13 cellular contexts compared by ENCODE assay signal in genomic region chr10:112804036-112804435, GRCh38.
DNase-seq lines count a peak whose midpoint lies in the region; ATAC-seq and TF ChIP-seq lines count a peak whose summit lies in the region.
"Had no signal": no experiment of that assay in that cellular context is flagged by ENCODE, and none has a peak within 500 bp of the region (broad histone marks: within the 10 kb centered on the region; RNA-seq: fewer than 3 reads in every experiment).

No MANE protein-coding gene starts in this region.

- ATAC-seq in WTC11 (peak; percentile 43), HG03565 (IDR thresholded peaks at IDR 0.05; ENCODE audit: unreplicated experiment) (no peak)

- no peaks in the 10 kb centered on the region for H3K9me3 Mint-ChIP-seq in Caco-2 (ENCODE audit: unreplicated experiment)
- H3K9me3 Mint-ChIP-seq in WTC11, result peaks cover 7% of the 10 kb centered on the region

- H4K91ac ChIP-seq in mesenchymal stem cell (ENCODE audit: low read length), result no peak overlapping the region

- no peaks in the 10 kb centered on the region for H4K20me1 ChIP-seq in osteoblast (ENCODE audit: insufficient read depth, low read length)

- intact Hi-C loops in Caco-2 (cut with micrococcal nuclease; ENCODE audit: unreplicated experiment), result no loop called here

- H3K27me3 ChIP-seq in Caco-2 (replicated peaks; ENCODE audit: control insufficient read depth, insufficient read depth, low read length) (no peaks in the 10 kb centered on the region), mesenchymal stem cell (ENCODE audit: control insufficient read depth in 1 of 2, insufficient read depth in 1 of 2, low read length in 2 of 2) (no peaks in the 10 kb centered on the region), osteoblast (ENCODE audit: insufficient read depth, low read length) (no peaks in the 10 kb centered on the region)
- H3K27me3 ChIP-seq: BE2C, right atrium auricular region had no signal

- peak overlapping the region; percentile 69 for H4K8ac ChIP-seq in mesenchymal stem cell (ENCODE audit: low read length)

- no peak overlapping the region for H2BK120ac ChIP-seq in mesenchymal stem cell (ENCODE audit: low read depth, low read length)

- POLR2A ChIA-PET in Caco-2 (lab: Charles Lee) (no interaction called here), WTC11 (lab: Charles Lee) (interaction anchor here (0.9 kb wide), 1 partner anchor 9 kb away, joined by 3 read pairs; no protein-coding TSS in a partner anchor)

- H3K9me3 ChIP-seq in Caco-2 (no peaks in the 10 kb centered on the region), mesenchymal stem cell (ENCODE audit: control insufficient read depth, low read length) (no peaks in the 10 kb centered on the region), osteoblast (ENCODE audit: low read depth, low read length) (no peaks in the 10 kb centered on the region)
- H3K9me3 ChIP-seq: BE2C, right atrium auricular region had no signal

- no peak overlapping the region for H3K27ac ChIP-seq in mesenchymal stem cell (ENCODE audit: low read length, poor library complexity, severe bottlenecking)
- H3K27ac ChIP-seq in osteoblast (ENCODE audit: low read depth, low read length), result no peak overlapping the region
- H3K27ac ChIP-seq: right atrium auricular region had no signal

- H3K79me1 ChIP-seq in mesenchymal stem cell (replicated peaks; ENCODE audit: low read length, poor library complexity, severe bottlenecking), result no peaks in the 10 kb centered on the region

- H3K18ac ChIP-seq in mesenchymal stem cell (ENCODE audit: low read depth in 1 of 2, low read length in 2 of 2), result no peak overlapping the region

- H2BK12ac ChIP-seq in mesenchymal stem cell (ENCODE audit: low read length in 2 of 2), result no peak overlapping the region

- BruUV-seq in Caco-2 (replicated peaks; lab: Mats Ljungman, UMichigan), result no TSS peak

- H3K9ac ChIP-seq in mesenchymal stem cell (ENCODE audit: low read length), result no peak overlapping the region

- no peak overlapping the region for H3K23ac ChIP-seq in mesenchymal stem cell (ENCODE audit: low read length in 2 of 2)

- CTCF ChIA-PET in Caco-2 (lab: Charles Lee) (interaction anchor here (0.7 kb wide), 1 partner anchor 10 kb away, joined by 3 read pairs; no protein-coding TSS in a partner anchor), WTC11 (lab: Charles Lee) (interaction anchor here (0.7 kb wide), 1 partner anchor 177 kb away, joined by 6 read pairs; no protein-coding TSS in a partner anchor)

- no peak overlapping the region for H3K4me3 ChIP-seq in Caco-2 (ENCODE audit: low read depth, low read length)
- H3K4me3 ChIP-seq in mesenchymal stem cell (ENCODE audit: insufficient read depth in 1 of 2, low read depth in 1 of 2, low read length in 2 of 2), result no peak overlapping the region
- H3K4me3 ChIP-seq in osteoblast (ENCODE audit: insufficient read depth, low read length), result no peak overlapping the region
- H3K4me3 ChIP-seq: lung, right atrium auricular region had no signal

- TF ChIP-seq CTCF in Caco-2 (IDR thresholded peaks at IDR 0.05; ENCODE audit: insufficient read depth in 1 of 2, low read depth in 1 of 2, low read length in 1 of 2, severe bottlenecking in 1 of 2, unreplicated experiment in 1 of 2) (no peak), WTC11 (IDR thresholded peaks at IDR 0.05) (no peak), osteoblast (IDR thresholded peaks at IDR 0.05; ENCODE audit: extremely low read depth, low read depth, low read length) (no peak)

- peaks cover 17% of the 10 kb centered on the region for H3K36me3 Mint-ChIP-seq in Caco-2 (ENCODE audit: insufficient read depth, unreplicated experiment)
- peaks cover 7% of the 10 kb centered on the region for H3K36me3 Mint-ChIP-seq in WTC11

- H3K27me3 Mint-ChIP-seq in Caco-2 (ENCODE audit: insufficient read depth, unreplicated experiment) (no peaks in the 10 kb centered on the region), WTC11 (ENCODE audit: low read depth) (peaks cover 9% of the 10 kb centered on the region)
- H3K27me3 Mint-ChIP-seq: activated naive CD8-positive, alpha-beta T cell had no signal

- H3K4me1 Mint-ChIP-seq in Caco-2 (ENCODE audit: low read depth, unreplicated experiment) (peaks cover 19% of the 10 kb centered on the region), WTC11 (peaks cover 37% of the 10 kb centered on the region)

- H2BK15ac ChIP-seq in mesenchymal stem cell (ENCODE audit: low read depth, poor library complexity, severe bottlenecking), result no peak overlapping the region

- H3K79me2 ChIP-seq in osteoblast (ENCODE audit: insufficient read depth, low read length), result no peaks in the 10 kb centered on the region

- H3K27ac Mint-ChIP-seq in Caco-2 (ENCODE audit: unreplicated experiment) (peak overlapping the region; percentile 17), WTC11 (peak overlapping the region; percentile 80)
- H3K27ac Mint-ChIP-seq: activated naive CD8-positive, alpha-beta T cell had no signal

- peaks cover 25% of the 10 kb centered on the region for H3K4me1 ChIP-seq in Caco-2
- H3K4me1 ChIP-seq in mesenchymal stem cell (ENCODE audit: control insufficient read depth, insufficient read depth, low read depth, low read length), result peaks cover 9% of the 10 kb centered on the region
- H3K4me1 ChIP-seq in osteoblast (ENCODE audit: insufficient read depth, low read length), result no peaks in the 10 kb centered on the region
- H3K4me1 ChIP-seq: right atrium auricular region had no signal

- H2AFZ ChIP-seq in mesenchymal stem cell (ENCODE audit: low read depth, low read length) (no peak overlapping the region), osteoblast (ENCODE audit: low read length) (no peak overlapping the region)

- WGBS in mesenchymal stem cell, result 80% methylated on average over 3 of the region's 3 CpGs

- H3K4ac ChIP-seq in mesenchymal stem cell (ENCODE audit: low read depth in 1 of 2, low read length in 2 of 2), result no peak overlapping the region

- H3K4me2 ChIP-seq in mesenchymal stem cell (ENCODE audit: low read length, poor library complexity, severe bottlenecking) (no peak overlapping the region), osteoblast (ENCODE audit: insufficient read depth, low read length) (no peak overlapping the region)

- no peak overlapping the region for H2BK5ac ChIP-seq in mesenchymal stem cell (ENCODE audit: low read depth, low read length, poor library complexity, severe bottlenecking)

- no peak overlapping the region for H3K14ac ChIP-seq in mesenchymal stem cell (ENCODE audit: low read length in 2 of 2)

- H3K36me3 ChIP-seq in Caco-2 (ENCODE audit: control insufficient read depth, insufficient read depth, low read length), result no peaks in the 10 kb centered on the region
- no peaks in the 10 kb centered on the region for H3K36me3 ChIP-seq in mesenchymal stem cell (ENCODE audit: control insufficient read depth in 1 of 2, insufficient read depth in 2 of 2, low read depth in 1 of 2, low read length in 2 of 2)
- no peaks in the 10 kb centered on the region for H3K36me3 ChIP-seq in osteoblast (ENCODE audit: insufficient read depth, low read length)
- H3K36me3 ChIP-seq: right atrium auricular region had no signal

- H2AK5ac ChIP-seq in mesenchymal stem cell (ENCODE audit: low read length, severe bottlenecking), result no peak overlapping the region

- H3K4me3 Mint-ChIP-seq in Caco-2 (ENCODE audit: unreplicated experiment) (no peak overlapping the region), WTC11 (no peak overlapping the region)
- H3K4me3 Mint-ChIP-seq: activated naive CD8-positive, alpha-beta T cell had no signal

- no peak for DNase-seq in Caco-2
- DNase-seq in NCI-H128 (lab: John Stamatoyannopoulos, UW; ENCODE audit: unreplicated experiment), result peak; percentile 42
- DNase-seq in WTC11 (ENCODE audit: low spot score), result no peak
- no peak for DNase-seq in mesenchymal stem cell
- no peak for DNase-seq in osteoblast (ENCODE audit: insufficient read length, low spot score, missing footprints)
- no peak for DNase-seq in A172 (ENCODE audit: low spot score)
- no peak for DNase-seq in 8988T
- DNase-seq: activated CD4-positive, alpha-beta T cell treated with anti-CD3 and anti-CD28 coated beads, Interleukin-2, amount 50 U/mL, for 48 hours; BE2C had no signal

TF ChIP-seq in WTC11, 78 proteins besides CTCF, POLR2A, EP300 and RAD21 (continues in another document):
- TF ChIP-seq JAZF1 (CRISPR knock-in tag; IDR thresholded peaks at IDR 0.05), result no peak
- no peak for TF ChIP-seq ZNF396 (CRISPR knock-in tag; IDR thresholded peaks at IDR 0.05; ENCODE audit: borderline replicate concordance)
- TF ChIP-seq TCF7 (CRISPR knock-in tag; IDR thresholded peaks at IDR 0.05; ENCODE audit: low read depth), result no peak
- no peak for TF ChIP-seq GTF2I (CRISPR knock-in tag; conservative IDR thresholded peaks at IDR 0.05)
- no peak for TF ChIP-seq CREB1 (CRISPR knock-in tag; IDR thresholded peaks at IDR 0.05)
- TF ChIP-seq ESRRA (CRISPR knock-in tag; IDR thresholded peaks at IDR 0.05; ENCODE audit: borderline replicate concordance), result no peak
- TF ChIP-seq FOXP4 (CRISPR knock-in tag; IDR thresholded peaks at IDR 0.05), result no peak
- no peak for TF ChIP-seq ZNF263 (CRISPR knock-in tag; IDR thresholded peaks at IDR 0.05; ENCODE audit: low read depth)
- no peak for TF ChIP-seq ZBTB21 (CRISPR knock-in tag; IDR thresholded peaks at IDR 0.05; ENCODE audit: borderline replicate concordance)
- no peak for TF ChIP-seq IRF2 (CRISPR knock-in tag; IDR thresholded peaks at IDR 0.05; ENCODE audit: borderline replicate concordance, low read depth)
- no peak for TF ChIP-seq E2F5 (CRISPR knock-in tag; IDR thresholded peaks at IDR 0.05)
